ENCODE assay signal across 8 cellular contexts in genomic region chr7:116500071-116500853, GRCh38. TPM values are rescaled to one million over a fixed set of nuclear protein-coding genes. Genes with fewer than 3 reads are reported as not detected.
A peak's percentile ranks its signal among the peaks of the same experiment; 100 is the strongest.
DNase-seq lines count a peak whose midpoint lies in the region; TF ChIP-seq lines count a peak whose summit lies in the region.

No MANE protein-coding gene starts in this region.

- DNase-seq in EH (ENCODE audit: low read depth) (peak; percentile 71), HCEC 1CT (peak; percentile 51), SJSA1 (ENCODE audit: low read depth in 1 of 2, low spot score in 2 of 2) (peak; percentile 51 to 69), cardiac fibroblast (ENCODE audit: low read depth in 2 of 2) (peak; percentile 65 to 69), kidney tubule cell (ENCODE audit: low spot score) (peak; percentile 88), middle frontal gyrus (ENCODE audit: extremely low spot score, low spot score) (no peak), Karpas-422 (no peak)
- peak; percentile 21 to 22 for DNase-seq in stimulated activated CD4-positive, alpha-beta T cell treated with anti-CD3 and anti-CD28 coated beads, Interleukin-4, amount 100 ng/mL, for 4 hours

- H3K4me1 ChIP-seq in SJSA1 (replicated peaks) (peaks cover 39% of the 10 kb centered on the region), Karpas-422 (ENCODE audit: low read length) (no peaks in the 10 kb centered on the region)

- no peak for TF ChIP-seq CTCF in cardiac fibroblast (IDR thresholded peaks at IDR 0.05; ENCODE audit: low read depth, low read length)

- H4K20me1 ChIP-seq in Karpas-422 (ENCODE audit: insufficient read depth, low read depth, low read length), result no peaks in the 10 kb centered on the region

- H3K27ac ChIP-seq in SJSA1 (peak overlapping the region; percentile 82), Karpas-422 (ENCODE audit: low read length) (no peak overlapping the region)

- H3K4me2 ChIP-seq in Karpas-422 (ENCODE audit: low read depth, low read length, poor library complexity, severe bottlenecking), result no peak overlapping the region

- H3K9me3 ChIP-seq in SJSA1 (replicated peaks), result peaks cover 2% of the 10 kb centered on the region; the same call in 1 of the 2 replicates
- no peaks in the 10 kb centered on the region for H3K9me3 ChIP-seq in Karpas-422 (ENCODE audit: low read length)

- no peaks in the 10 kb centered on the region for H3K79me2 ChIP-seq in Karpas-422 (ENCODE audit: low read length)

- no peaks in the 10 kb centered on the region for H3K9me2 ChIP-seq in Karpas-422 (replicated peaks; ENCODE audit: insufficient read depth, low read length)

- no peaks in the 10 kb centered on the region for H3K27me3 ChIP-seq in SJSA1 (replicated peaks)
- H3K27me3 ChIP-seq in Karpas-422 (ENCODE audit: low read length), result no peaks in the 10 kb centered on the region

- no peak overlapping the region for H2AFZ ChIP-seq in Karpas-422 (ENCODE audit: low read length)

- H3K36me3 ChIP-seq in SJSA1, result peaks cover 29% of the 10 kb centered on the region
- H3K36me3 ChIP-seq in Karpas-422 (ENCODE audit: insufficient read depth, low read length), result no peaks in the 10 kb centered on the region

- peak overlapping the region; percentile 91 for H3K4me3 ChIP-seq in SJSA1
- peak overlapping the region; percentile 78 to 79 for H3K4me3 ChIP-seq in cardiac fibroblast (replicated peaks in 1 of 2; ENCODE audit: low read depth in 2 of 2, low read length in 2 of 2)
- H3K4me3 ChIP-seq in Karpas-422 (ENCODE audit: low read length), result no peak overlapping the region

- no peak overlapping the region for H3K9ac ChIP-seq in Karpas-422 (ENCODE audit: low read length)

RNA-seq across cellular contexts. Expression of gene CAV2, which starts 0.7 kb away (rescaled TPM):
- 130 and 204 TPM in 2 replicates for total RNA-seq in SJSA1 (2014; rRNA removed; shearing (Covaris generic))
- 1.2 TPM in 1 of 2 replicates, not detected in the other for total RNA-seq in Karpas-422 (2014; rRNA removed; shearing (Covaris generic); ENCODE audit: low replicate concordance)

RNA-seq across cellular contexts. Expression of gene CAV1, which starts 24.6 kb away (rescaled TPM):
- 118 and 154 TPM in 2 replicates for total RNA-seq in SJSA1 (2014; rRNA removed; shearing (Covaris generic))
- not detected in 2 replicates for total RNA-seq in Karpas-422 (2014; rRNA removed; shearing (Covaris generic); ENCODE audit: low replicate concordance)

Comparison
In these comparisons a context has a peak if more than half of its experiments do, and no peak if none do; other contexts are left out.
1. DNase-seq: peak in EH (single experiment), HCEC 1CT (single experiment), SJSA1 (2 of 2), cardiac fibroblast (2 of 2), kidney tubule cell (single experiment) and stimulated activated CD4-positive, alpha-beta T cell treated with anti-CD3 and anti-CD28 coated beads, Interleukin-4, amount 100 ng/mL, for 4 hours (2 of 2); none in middle frontal gyrus (single experiment) and Karpas-422 (single experiment).
2. RNA of gene CAV2, which starts 0.7 kb away (total RNA-seq): 130 to 204 TPM in SJSA1; 1.2 TPM in Karpas-422; every median in the first group is over 10 times any median in the second.
3. RNA of gene CAV1, which starts 24.6 kb away (total RNA-seq): 118 to 154 TPM in SJSA1; not detected in Karpas-422; every median in the first group is over 100 times any median in the second.